In genomic region chr11:18773104-18773503, GRCh38 we compare ENCODE assay signal across 2 cellular contexts.
TF ChIP-seq lines count a peak whose summit lies in the region.

No MANE protein-coding gene starts in this region.

TF ChIP-seq in WTC11, 78 proteins besides CTCF, POLR2A, EP300 and RAD21 (continued from another document):
- TF ChIP-seq FOXK1 (CRISPR knock-in tag; IDR thresholded peaks at IDR 0.05) = no peak
- no peak for TF ChIP-seq PRDM15 (CRISPR knock-in tag; IDR thresholded peaks at IDR 0.05)
- TF ChIP-seq IRF1 (CRISPR knock-in tag; IDR thresholded peaks at IDR 0.05) = no peak
- TF ChIP-seq SMAD4 (CRISPR knock-in tag; IDR thresholded peaks at IDR 0.05) = no peak
- no peak for TF ChIP-seq ZNF396 (CRISPR knock-in tag; IDR thresholded peaks at IDR 0.05; ENCODE audit: borderline replicate concordance)
TF ChIP-seq in WTC11: peak in this region for 0.

TF ChIP-seq in H1, 55 proteins besides CTCF, POLR2A, EP300 and RAD21 (continued from another document):
- TF ChIP-seq, protein P1, sequence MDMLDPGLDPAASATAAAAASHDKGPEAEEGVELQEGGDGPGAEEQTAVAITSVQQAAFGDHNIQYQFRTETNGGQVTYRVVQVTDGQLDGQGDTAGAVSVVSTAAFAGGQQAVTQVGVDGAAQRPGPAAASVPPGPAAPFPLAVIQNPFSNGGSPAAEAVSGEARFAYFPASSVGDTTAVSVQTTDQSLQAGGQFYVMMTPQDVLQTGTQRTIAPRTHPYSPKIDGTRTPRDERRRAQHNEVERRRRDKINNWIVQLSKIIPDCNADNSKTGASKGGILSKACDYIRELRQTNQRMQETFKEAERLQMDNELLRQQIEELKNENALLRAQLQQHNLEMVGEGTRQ (IDR thresholded peaks at IDR 0.05; ENCODE audit: low read length) = no peak
- TF ChIP-seq ASH2L (IDR thresholded peaks at IDR 0.05; ENCODE audit: low read length) (no peak), POLR2AphosphoS5 (IDR thresholded peaks at IDR 0.05; ENCODE audit: low read depth, low read length) (no peak), GTF2F1 (IDR thresholded peaks at IDR 0.05; ENCODE audit: borderline replicate concordance, low read depth, low read length) (no peak), SIN3A (conservative IDR thresholded peaks at IDR 0.05 in 1 of 2, IDR thresholded peaks at IDR 0.05 in 1 of 2; ENCODE audit: low read depth in 1 of 2, low read length in 2 of 2) (no peak), FOSL1 (IDR thresholded peaks at IDR 0.05; ENCODE audit: insufficient read depth, low read depth, low read length) (no peak), HDAC2 (IDR thresholded peaks at IDR 0.05; ENCODE audit: borderline replicate concordance in 1 of 2, low read depth in 2 of 2, low read length in 2 of 2) (no peak), YY1 (IDR thresholded peaks at IDR 0.05; ENCODE audit: low read depth, low read length) (no peak)
